Comparison of ENCODE assay signal across 1 cellular context in the genomic region with DNA sequence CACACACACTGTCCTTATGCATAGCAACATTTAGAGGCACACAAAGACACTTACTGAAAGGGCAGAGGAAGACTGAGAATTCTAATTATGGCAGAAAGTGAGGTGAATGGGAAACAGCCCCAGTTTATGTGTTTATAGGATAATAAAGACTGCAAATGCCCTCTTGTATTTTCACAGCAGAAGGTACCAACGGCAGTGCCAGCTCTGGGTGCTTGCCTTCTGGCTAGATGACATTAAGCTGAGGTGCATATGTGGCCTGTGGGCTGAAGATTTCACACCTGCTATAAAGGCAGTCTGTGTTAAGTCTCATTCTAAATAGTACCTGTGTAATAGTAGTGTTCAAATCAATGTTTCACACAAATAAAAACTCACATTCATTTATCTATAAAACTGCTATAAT.
TF ChIP-seq lines count a peak whose summit lies in the region.

No MANE protein-coding gene starts in this region.

TF ChIP-seq in H1, 55 proteins besides CTCF, POLR2A, EP300 and RAD21 (continued from another document):
- TF ChIP-seq, protein P1, sequence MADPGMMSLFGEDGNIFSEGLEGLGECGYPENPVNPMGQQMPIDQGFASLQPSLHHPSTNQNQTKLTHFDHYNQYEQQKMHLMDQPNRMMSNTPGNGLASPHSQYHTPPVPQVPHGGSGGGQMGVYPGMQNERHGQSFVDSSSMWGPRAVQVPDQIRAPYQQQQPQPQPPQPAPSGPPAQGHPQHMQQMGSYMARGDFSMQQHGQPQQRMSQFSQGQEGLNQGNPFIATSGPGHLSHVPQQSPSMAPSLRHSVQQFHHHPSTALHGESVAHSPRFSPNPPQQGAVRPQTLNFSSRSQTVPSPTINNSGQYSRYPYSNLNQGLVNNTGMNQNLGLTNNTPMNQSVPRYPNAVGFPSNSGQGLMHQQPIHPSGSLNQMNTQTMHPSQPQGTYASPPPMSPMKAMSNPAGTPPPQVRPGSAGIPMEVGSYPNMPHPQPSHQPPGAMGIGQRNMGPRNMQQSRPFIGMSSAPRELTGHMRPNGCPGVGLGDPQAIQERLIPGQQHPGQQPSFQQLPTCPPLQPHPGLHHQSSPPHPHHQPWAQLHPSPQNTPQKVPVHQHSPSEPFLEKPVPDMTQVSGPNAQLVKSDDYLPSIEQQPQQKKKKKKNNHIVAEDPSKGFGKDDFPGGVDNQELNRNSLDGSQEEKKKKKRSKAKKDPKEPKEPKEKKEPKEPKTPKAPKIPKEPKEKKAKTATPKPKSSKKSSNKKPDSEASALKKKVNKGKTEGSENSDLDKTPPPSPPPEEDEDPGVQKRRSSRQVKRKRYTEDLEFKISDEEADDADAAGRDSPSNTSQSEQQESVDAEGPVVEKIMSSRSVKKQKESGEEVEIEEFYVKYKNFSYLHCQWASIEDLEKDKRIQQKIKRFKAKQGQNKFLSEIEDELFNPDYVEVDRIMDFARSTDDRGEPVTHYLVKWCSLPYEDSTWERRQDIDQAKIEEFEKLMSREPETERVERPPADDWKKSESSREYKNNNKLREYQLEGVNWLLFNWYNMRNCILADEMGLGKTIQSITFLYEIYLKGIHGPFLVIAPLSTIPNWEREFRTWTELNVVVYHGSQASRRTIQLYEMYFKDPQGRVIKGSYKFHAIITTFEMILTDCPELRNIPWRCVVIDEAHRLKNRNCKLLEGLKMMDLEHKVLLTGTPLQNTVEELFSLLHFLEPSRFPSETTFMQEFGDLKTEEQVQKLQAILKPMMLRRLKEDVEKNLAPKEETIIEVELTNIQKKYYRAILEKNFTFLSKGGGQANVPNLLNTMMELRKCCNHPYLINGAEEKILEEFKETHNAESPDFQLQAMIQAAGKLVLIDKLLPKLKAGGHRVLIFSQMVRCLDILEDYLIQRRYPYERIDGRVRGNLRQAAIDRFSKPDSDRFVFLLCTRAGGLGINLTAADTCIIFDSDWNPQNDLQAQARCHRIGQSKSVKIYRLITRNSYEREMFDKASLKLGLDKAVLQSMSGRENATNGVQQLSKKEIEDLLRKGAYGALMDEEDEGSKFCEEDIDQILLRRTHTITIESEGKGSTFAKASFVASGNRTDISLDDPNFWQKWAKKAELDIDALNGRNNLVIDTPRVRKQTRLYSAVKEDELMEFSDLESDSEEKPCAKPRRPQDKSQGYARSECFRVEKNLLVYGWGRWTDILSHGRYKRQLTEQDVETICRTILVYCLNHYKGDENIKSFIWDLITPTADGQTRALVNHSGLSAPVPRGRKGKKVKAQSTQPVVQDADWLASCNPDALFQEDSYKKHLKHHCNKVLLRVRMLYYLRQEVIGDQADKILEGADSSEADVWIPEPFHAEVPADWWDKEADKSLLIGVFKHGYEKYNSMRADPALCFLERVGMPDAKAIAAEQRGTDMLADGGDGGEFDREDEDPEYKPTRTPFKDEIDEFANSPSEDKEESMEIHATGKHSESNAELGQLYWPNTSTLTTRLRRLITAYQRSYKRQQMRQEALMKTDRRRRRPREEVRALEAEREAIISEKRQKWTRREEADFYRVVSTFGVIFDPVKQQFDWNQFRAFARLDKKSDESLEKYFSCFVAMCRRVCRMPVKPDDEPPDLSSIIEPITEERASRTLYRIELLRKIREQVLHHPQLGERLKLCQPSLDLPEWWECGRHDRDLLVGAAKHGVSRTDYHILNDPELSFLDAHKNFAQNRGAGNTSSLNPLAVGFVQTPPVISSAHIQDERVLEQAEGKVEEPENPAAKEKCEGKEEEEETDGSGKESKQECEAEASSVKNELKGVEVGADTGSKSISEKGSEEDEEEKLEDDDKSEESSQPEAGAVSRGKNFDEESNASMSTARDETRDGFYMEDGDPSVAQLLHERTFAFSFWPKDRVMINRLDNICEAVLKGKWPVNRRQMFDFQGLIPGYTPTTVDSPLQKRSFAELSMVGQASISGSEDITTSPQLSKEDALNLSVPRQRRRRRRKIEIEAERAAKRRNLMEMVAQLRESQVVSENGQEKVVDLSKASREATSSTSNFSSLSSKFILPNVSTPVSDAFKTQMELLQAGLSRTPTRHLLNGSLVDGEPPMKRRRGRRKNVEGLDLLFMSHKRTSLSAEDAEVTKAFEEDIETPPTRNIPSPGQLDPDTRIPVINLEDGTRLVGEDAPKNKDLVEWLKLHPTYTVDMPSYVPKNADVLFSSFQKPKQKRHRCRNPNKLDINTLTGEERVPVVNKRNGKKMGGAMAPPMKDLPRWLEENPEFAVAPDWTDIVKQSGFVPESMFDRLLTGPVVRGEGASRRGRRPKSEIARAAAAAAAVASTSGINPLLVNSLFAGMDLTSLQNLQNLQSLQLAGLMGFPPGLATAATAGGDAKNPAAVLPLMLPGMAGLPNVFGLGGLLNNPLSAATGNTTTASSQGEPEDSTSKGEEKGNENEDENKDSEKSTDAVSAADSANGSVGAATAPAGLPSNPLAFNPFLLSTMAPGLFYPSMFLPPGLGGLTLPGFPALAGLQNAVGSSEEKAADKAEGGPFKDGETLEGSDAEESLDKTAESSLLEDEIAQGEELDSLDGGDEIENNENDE (IDR thresholded peaks at IDR 0.05; ENCODE audit: insufficient replicate concordance, low read length) = no peak
- TF ChIP-seq CBX8 (IDR thresholded peaks at IDR 0.05; ENCODE audit: borderline replicate concordance, low read depth, low read length) (no peak), GTF2F1 (IDR thresholded peaks at IDR 0.05; ENCODE audit: borderline replicate concordance, low read depth, low read length) (no peak), ASH2L (IDR thresholded peaks at IDR 0.05; ENCODE audit: low read length) (no peak), SAP30 (IDR thresholded peaks at IDR 0.05; ENCODE audit: insufficient read depth, insufficient replicate concordance, low read length) (no peak), BRCA1 (IDR thresholded peaks at IDR 0.05; ENCODE audit: low read depth, low read length) (no peak), TEAD4 (IDR thresholded peaks at IDR 0.05; ENCODE audit: low read depth, low read length) (no peak), CHD1 (IDR thresholded peaks at IDR 0.05; ENCODE audit: low read depth, low read length) (no peak), SUZ12 (IDR thresholded peaks at IDR 0.05; ENCODE audit: low read length) (no peak)
- TF ChIP-seq, protein P2, sequence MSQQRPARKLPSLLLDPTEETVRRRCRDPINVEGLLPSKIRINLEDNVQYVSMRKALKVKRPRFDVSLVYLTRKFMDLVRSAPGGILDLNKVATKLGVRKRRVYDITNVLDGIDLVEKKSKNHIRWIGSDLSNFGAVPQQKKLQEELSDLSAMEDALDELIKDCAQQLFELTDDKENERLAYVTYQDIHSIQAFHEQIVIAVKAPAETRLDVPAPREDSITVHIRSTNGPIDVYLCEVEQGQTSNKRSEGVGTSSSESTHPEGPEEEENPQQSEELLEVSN (IDR thresholded peaks at IDR 0.05) = no peak
